In genomic region chr7:28088032-28088431, GRCh38 we compare ENCODE assay signal across 21 cellular contexts.
DNase-seq lines count a peak whose midpoint lies in the region; ATAC-seq and TF ChIP-seq lines count a peak whose summit lies in the region.
"Had no signal": no experiment of that assay in that cellular context is flagged by ENCODE, and none has a peak within 500 bp of the region (broad histone marks: within the 10 kb centered on the region; RNA-seq: fewer than 3 reads in every experiment).

No MANE protein-coding gene starts in this region.

- H3K9ac ChIP-seq in H9 (ENCODE audit: extremely low read depth, insufficient read length, low read length) (no peak overlapping the region), OCI-LY3 (ENCODE audit: low read length) (no peak overlapping the region; the same call in 1 of the 2 replicates)

- H3K14ac ChIP-seq in H9 (ENCODE audit: insufficient read depth, low read length): no peak overlapping the region

- H3K79me1 ChIP-seq in H9 (ENCODE audit: insufficient read depth, low read depth, low read length, poor library complexity, severe bottlenecking): peaks cover 2% of the 10 kb centered on the region

- H3K27me3 ChIP-seq in H9 (ENCODE audit: insufficient read depth, low read length) (no peaks in the 10 kb centered on the region), OCI-LY3 (ENCODE audit: low read depth, low read length) (no peaks in the 10 kb centered on the region)
- H3K27me3 ChIP-seq: colonic mucosa, tibial artery had no signal

- no peak overlapping the region for H3K18ac ChIP-seq in H9 (ENCODE audit: insufficient read length, low read depth, low read length)

- H2BK20ac ChIP-seq in H9 (ENCODE audit: low read depth, low read length, poor library complexity, severe bottlenecking): no peak overlapping the region

- no peak overlapping the region for H2BK12ac ChIP-seq in H9 (ENCODE audit: insufficient read length, low read depth, low read length)

- H3T11ph ChIP-seq in H9 (ENCODE audit: low read length): no peak overlapping the region

- H3K4me3 Mint-ChIP-seq in H9: no peak overlapping the region; a peak in 1 of 5 replicates
- H3K4me3 Mint-ChIP-seq in activated CD4-positive, alpha-beta T cell treated with anti-CD3 and anti-CD28 coated beads for 36 hours: no peak overlapping the region
- H3K4me3 Mint-ChIP-seq: activated CD4-positive, alpha-beta memory T cell treated with anti-CD3 and anti-CD28 coated beads for 36 hours; activated T-helper 17 cell treated with anti-CD3 and anti-CD28 coated beads, Interleukin-2, amount 50 U/mL, for 72 hours; nephron had no signal

- H2AFZ ChIP-seq in H9 (ENCODE audit: low read length) (no peak overlapping the region), OCI-LY3 (ENCODE audit: low read depth, low read length) (no peak overlapping the region)

- H3K27ac ChIP-seq in H9 (ENCODE audit: insufficient read length, low read depth, low read length) (no peak overlapping the region), OCI-LY3 (ENCODE audit: low read length) (peak overlapping the region; percentile 22)
- H3K27ac ChIP-seq: colonic mucosa, SK-N-MC had no signal

- no peak overlapping the region for H3K56ac ChIP-seq in H9 (ENCODE audit: insufficient read length, low read depth, low read length)

- no peak overlapping the region for H3K23ac ChIP-seq in H9 (ENCODE audit: insufficient read length, low read depth, low read length)

- H3K23me2 ChIP-seq in H9 (ENCODE audit: insufficient read length, low read depth, low read length, poor library complexity, severe bottlenecking): no peaks in the 10 kb centered on the region

- no peak overlapping the region for H2BK15ac ChIP-seq in H9 (ENCODE audit: low read depth, low read length)

- ATAC-seq in sciatic nerve (peak; percentile 78), GM18520 (IDR thresholded peaks at IDR 0.05; ENCODE audit: unreplicated experiment) (no peak)
- no peak for ATAC-seq in activated CD4-positive, alpha-beta T cell treated with anti-CD3 and anti-CD28 coated beads for 36 hours
- ATAC-seq: activated T-helper 17 cell treated with anti-CD3 and anti-CD28 coated beads, Interleukin-2, amount 50 U/mL, for 72 hours had no signal

- no peaks in the 10 kb centered on the region; the same call in 1 of the 2 replicates for H3K27me3 Mint-ChIP-seq in H9 (ENCODE audit: low read depth)
- H3K27me3 Mint-ChIP-seq in activated CD4-positive, alpha-beta T cell treated with anti-CD3 and anti-CD28 coated beads for 36 hours: no peaks in the 10 kb centered on the region
- H3K27me3 Mint-ChIP-seq: activated CD4-positive, alpha-beta memory T cell treated with anti-CD3 and anti-CD28 coated beads for 36 hours; activated T-helper 17 cell treated with anti-CD3 and anti-CD28 coated beads, Interleukin-2, amount 50 U/mL, for 72 hours had no signal

- no peak overlapping the region for H2AK5ac ChIP-seq in H9 (ENCODE audit: insufficient read length, low read length)

- CTCF ChIA-PET in activated CD4-positive, alpha-beta T cell treated with anti-CD3 and anti-CD28 coated beads for 36 hours (lab: Charles Lee): interaction anchor here (0.6 to 1.7 kb wide), 2 partner anchors 10 to 318 kb away, joined by 3 to 7 read pairs; no protein-coding TSS in a partner anchor

- no peak overlapping the region for H4K5ac ChIP-seq in H9 (ENCODE audit: insufficient read length, low read depth, low read length)

- H3K27ac Mint-ChIP-seq in H9: peak overlapping the region in 1 of 3 experiments; percentile 50; a peak in 1 of 7 replicates
- no peak overlapping the region for H3K27ac Mint-ChIP-seq in activated CD4-positive, alpha-beta T cell treated with anti-CD3 and anti-CD28 coated beads for 36 hours
- H3K27ac Mint-ChIP-seq: activated CD4-positive, alpha-beta memory T cell treated with anti-CD3 and anti-CD28 coated beads for 36 hours; activated T-helper 17 cell treated with anti-CD3 and anti-CD28 coated beads, Interleukin-2, amount 50 U/mL, for 72 hours; nephron had no signal

- H3K9me3 Mint-ChIP-seq in H9: no peaks in the 10 kb centered on the region
- no peaks in the 10 kb centered on the region for H3K9me3 Mint-ChIP-seq in activated CD4-positive, alpha-beta T cell treated with anti-CD3 and anti-CD28 coated beads for 36 hours (ENCODE audit: low read depth)
- H3K9me3 Mint-ChIP-seq: activated CD4-positive, alpha-beta memory T cell treated with anti-CD3 and anti-CD28 coated beads for 36 hours; activated T-helper 17 cell treated with anti-CD3 and anti-CD28 coated beads, Interleukin-2, amount 50 U/mL, for 72 hours; nephron had no signal

- H3K4me1 ChIP-seq in H9 (ENCODE audit: insufficient read depth, low read length): peaks cover 11% of the 10 kb centered on the region; the same call in 1 of the 2 replicates
- peaks cover 42% of the 10 kb centered on the region for H3K4me1 ChIP-seq in OCI-LY3 (ENCODE audit: low read length)
- H3K4me1 ChIP-seq: colonic mucosa had no signal

- no peaks in the 10 kb centered on the region for H3K36me3 ChIP-seq in OCI-LY3 (replicated peaks; ENCODE audit: low read depth, low read length)
- H3K36me3 ChIP-seq: colonic mucosa, tibial artery had no signal

- no peak overlapping the region for H2BK5ac ChIP-seq in H9 (ENCODE audit: insufficient read length, low read length)

- TF ChIP-seq CTCF in H9 (conservative IDR thresholded peaks at IDR 0.05) (no peak), OCI-LY3 (IDR thresholded peaks at IDR 0.05; ENCODE audit: low read depth, low read length) (no peak), fibroblast of the aortic adventitia (IDR thresholded peaks at IDR 0.05; ENCODE audit: insufficient read depth, low read length) (no peak)

- DNase-seq in H9 (no peak), fibroblast of the aortic adventitia (ENCODE audit: low read depth) (peak; percentile 53), sciatic nerve (ENCODE audit: low spot score) (no peak), islet precursor cell (no peak), NCI-H1694 (lab: John Stamatoyannopoulos, UW) (no peak)
- DNase-seq in activated CD4-positive, alpha-beta T cell treated with anti-CD3 and anti-CD28 coated beads for 36 hours: no peak
- DNase-seq: activated CD4-positive, alpha-beta memory T cell treated with anti-CD3 and anti-CD28 coated beads for 36 hours; amygdala; colonic mucosa; DMS53; hippocampal formation; NCI-H1436; NCI-H226; retina; stimulated activated CD4-positive, alpha-beta T cell treated with anti-CD3 and anti-CD28 coated beads, Interleukin-2, amount 100 ng/mL, for 48 hours; tibial artery had no signal

- H3K79me2 ChIP-seq in H9 (ENCODE audit: insufficient read depth, low read length) (no peaks in the 10 kb centered on the region; the same call in 1 of the 2 replicates), OCI-LY3 (ENCODE audit: low read length) (no peaks in the 10 kb centered on the region)

- POLR2A ChIA-PET in activated CD4-positive, alpha-beta T cell treated with anti-CD3 and anti-CD28 coated beads for 36 hours (lab: Charles Lee): no interaction called here

- no peak overlapping the region for H2BK120ac ChIP-seq in H9 (ENCODE audit: low read depth, low read length, poor library complexity, severe bottlenecking)

- H3K9me3 ChIP-seq in H9 (ENCODE audit: control insufficient read depth, low read depth, low read length): no peaks in the 10 kb centered on the region
- no peaks in the 10 kb centered on the region for H3K9me3 ChIP-seq in OCI-LY3 (ENCODE audit: insufficient read depth, low read length)
- H3K9me3 ChIP-seq: colonic mucosa, tibial artery had no signal

- H3K36me3 Mint-ChIP-seq in H9 (ENCODE audit: insufficient read depth in 1 of 3, low read depth in 3 of 3): no peaks in the 10 kb centered on the region
- H3K36me3 Mint-ChIP-seq in activated CD4-positive, alpha-beta T cell treated with anti-CD3 and anti-CD28 coated beads for 36 hours (ENCODE audit: low read depth): no peaks in the 10 kb centered on the region
- H3K36me3 Mint-ChIP-seq: activated CD4-positive, alpha-beta memory T cell treated with anti-CD3 and anti-CD28 coated beads for 36 hours had no signal

- H4K20me1 ChIP-seq in H9 (ENCODE audit: control insufficient read depth, insufficient read depth, insufficient read length): no peaks in the 10 kb centered on the region
- H4K20me1 ChIP-seq in OCI-LY3 (ENCODE audit: insufficient read depth, low read length): no peaks in the 10 kb centered on the region; the same call in 1 of the 2 replicates

- no peak overlapping the region for H4K91ac ChIP-seq in H9 (ENCODE audit: insufficient read length, low read depth, low read length)

- peak overlapping the region; percentile 25 for H3K4me3 ChIP-seq in OCI-LY3 (ENCODE audit: low read length)
- no peak overlapping the region for H3K4me3 ChIP-seq in fibroblast of the aortic adventitia (ENCODE audit: low read depth, low read length)
- H3K4me3 ChIP-seq: colonic mucosa, SK-N-MC, tibial artery had no signal

- intact Hi-C loops in sciatic nerve (cut with DNase I): no loop called here
- intact Hi-C loops in activated CD4-positive, alpha-beta T cell treated with anti-CD3 and anti-CD28 coated beads for 36 hours (cut with DNase I, micrococcal nuclease): no loop called here

- WGBS in H9 (ENCODE audit: extremely low coverage, insufficient read length, low lambda C conversion rate): no CpG with 5 or more reads among the region's 4 CpGs

- H4K8ac ChIP-seq in H9 (replicated peaks; ENCODE audit: insufficient read length, low read depth, low read length): no peak overlapping the region

- H3K4ac ChIP-seq in H9 (ENCODE audit: low read depth, low read length): no peak overlapping the region

- H3K4me2 ChIP-seq in H9 (ENCODE audit: insufficient read depth, insufficient read length, low read length): peak overlapping the region; percentile 13
- peak overlapping the region; percentile 67 for H3K4me2 ChIP-seq in OCI-LY3 (ENCODE audit: low read length)

- H3K4me1 Mint-ChIP-seq in H9: peaks cover 16 to 21% of the 10 kb centered on the region in 2 experiments
- H3K4me1 Mint-ChIP-seq in activated CD4-positive, alpha-beta T cell treated with anti-CD3 and anti-CD28 coated beads for 36 hours: peaks cover 15% of the 10 kb centered on the region
